ENCODE assay signal across 11 cellular contexts in genomic region chr10:117609095-117609821, GRCh38.
DNase-seq lines count a peak whose midpoint lies in the region; ATAC-seq and TF ChIP-seq lines count a peak whose summit lies in the region.
"Had no signal": no experiment of that assay in that cellular context is flagged by ENCODE, and none has a peak within 500 bp of the region (broad histone marks: within the 10 kb centered on the region; RNA-seq: fewer than 3 reads in every experiment).

No MANE protein-coding gene starts in this region.

- H3K4me1 ChIP-seq in lung (ENCODE audit: control insufficient read depth in 2 of 2, insufficient read depth in 2 of 2, low read length in 2 of 2) = peaks cover 0 to 2% of the 10 kb centered on the region in 2 donors
- H3K4me1 ChIP-seq in uterus = peaks cover 9 to 13% of the 10 kb centered on the region in 2 donors

- no peak overlapping the region for H3K4me3 ChIP-seq in lung
- peak overlapping the region in 1 of 2 donors; percentile 23 for H3K4me3 ChIP-seq in uterus
- H3K4me3 ChIP-seq: BLaER1 had no signal

- no peak for TF ChIP-seq CTCF in lung (IDR thresholded peaks at IDR 0.05; ENCODE audit: control extremely low read depth, extremely low read depth)
- TF ChIP-seq CTCF in uterus (IDR thresholded peaks at IDR 0.05) = no peak

- H3K27ac ChIP-seq in lung (ENCODE audit: low read depth in 1 of 2, low read length in 1 of 2) = no peak overlapping the region
- H3K27ac ChIP-seq in uterus = peak overlapping the region; percentile 83 to 89
- H3K27ac ChIP-seq: BLaER1, HL-60 had no signal

- no peaks in the 10 kb centered on the region for H3K9me3 ChIP-seq in lung (ENCODE audit: control insufficient read depth in 2 of 2, insufficient read depth in 1 of 2, low read length in 1 of 2)
- no peaks in the 10 kb centered on the region for H3K9me3 ChIP-seq in uterus
- H3K9me3 ChIP-seq: BLaER1 had no signal

- H3K27me3 ChIP-seq in lung (ENCODE audit: control insufficient read depth, insufficient read depth) (no peaks in the 10 kb centered on the region), uterus (no peaks in the 10 kb centered on the region)
- H3K27me3 ChIP-seq: BLaER1 had no signal

- peak; percentile 82 for ATAC-seq in lung (ENCODE audit: insufficient read depth, low FRiP score)
- ATAC-seq in HG02623 (IDR thresholded peaks at IDR 0.05; ENCODE audit: unreplicated experiment) = no peak
- no peak for ATAC-seq in GM18868 (IDR thresholded peaks at IDR 0.05; ENCODE audit: unreplicated experiment)

- in situ Hi-C loops in T47D (cut with HindIII; ENCODE audit: low pct_unique_long_range_greater_than_20kb, low sequenced_read_pairs) = no loop called here

- intact Hi-C loops in uterus (cut with DNase I; ENCODE audit: low total_unique reads) = no loop called here

- DNase-seq in activated effector memory CD4-positive, alpha-beta T cell treated with anti-CD3 and anti-CD28 coated beads, Interleukin-2, amount 50 U/mL, for 16 hours = peak; percentile 38
- DNase-seq in activated effector memory CD4-positive, alpha-beta T cell treated with Interleukin-2 at 50 U/mL for 16 hours = no peak
- DNase-seq in T47D (ENCODE audit: low read depth in 1 of 2, low spot score in 1 of 2) (peak; percentile 30 to 87), lung (ENCODE audit: low spot score) (peak; percentile 80), uterus (peak; percentile 66 to 69)
- no peak for DNase-seq in stimulated activated naive CD4-positive, alpha-beta T cell treated with Interleukin-2 at 50 U/mL for 16 hours (lab: John Stamatoyannopoulos, UW)
- DNase-seq: immature natural killer cell had no signal

- WGBS in lung, 2 donors = 31 to 57% methylated on average over 5 of the region's 5 CpGs

- no peaks in the 10 kb centered on the region for H3K36me3 ChIP-seq in lung (ENCODE audit: control insufficient read depth in 2 of 2, insufficient read depth in 2 of 2, low read length in 2 of 2)
- no peaks in the 10 kb centered on the region for H3K36me3 ChIP-seq in uterus
- H3K36me3 ChIP-seq: BLaER1 had no signal

- TF ChIP-seq POLR2A in uterus (IDR thresholded peaks at IDR 0.05) = no peak

Comparison
In these comparisons a context has a peak if more than half of its experiments do, and no peak if none do; other contexts are left out.
1. DNase-seq: peak in activated effector memory CD4-positive, alpha-beta T cell treated with anti-CD3 and anti-CD28 coated beads, Interleukin-2, amount 50 U/mL, for 16 hours (single experiment), T47D (2 of 2), lung (single experiment) and uterus (2 of 2); none in activated effector memory CD4-positive, alpha-beta T cell treated with Interleukin-2 at 50 U/mL for 16 hours (single experiment) and stimulated activated naive CD4-positive, alpha-beta T cell treated with Interleukin-2 at 50 U/mL for 16 hours (single experiment).
2. H3K27ac ChIP-seq: peak in uterus (2 of 2); none in lung (0 of 2).